ENCODE assay signal across 11 cellular contexts in genomic region chr11:117928818-117929567, GRCh38. TPM values are rescaled to one million over a fixed set of nuclear protein-coding genes. Genes with fewer than 3 reads are reported as not detected.
DNase-seq lines count a peak whose midpoint lies in the region; ATAC-seq, FAIRE-seq and TF ChIP-seq lines count a peak whose summit lies in the region.
"Had no signal": no experiment of that assay in that cellular context is flagged by ENCODE, and none has a peak within 500 bp of the region (broad histone marks: within the 10 kb centered on the region; RNA-seq: fewer than 3 reads in every experiment).

Gene TMPRSS13 (minus strand): TSS chr11:117929402. CDS start chr11:117929307, 95 bp downstream.

- peaks cover 49% of the 10 kb centered on the region for H3K4me1 ChIP-seq in Caco-2

- peaks cover 62% of the 10 kb centered on the region for H3K4me1 Mint-ChIP-seq in Caco-2 (ENCODE audit: low read depth, unreplicated experiment)
- H3K4me1 Mint-ChIP-seq in natural killer cell treated with Interleukin-12 subunit alpha and Interleukin-12 subunit beta and Interleukin-15 and Interleukin-18, amount 100 ng/mL, for 72 hours (ENCODE audit: low read depth in 2 of 2) = peaks cover 48 to 53% of the 10 kb centered on the region in 2 donors

- CTCF ChIA-PET in Caco-2 (lab: Charles Lee) = interaction anchor here (0.7 to 2.2 kb wide), 8 partner anchors 11 to 124 kb away, joined by 3 to 36 read pairs (median 4); no protein-coding TSS in a partner anchor

- H3K4me3 Mint-ChIP-seq in Caco-2 (ENCODE audit: unreplicated experiment) = peak within 1 kb of the TSS; percentile 93
- H3K4me3 Mint-ChIP-seq in natural killer cell treated with Interleukin-12 subunit alpha and Interleukin-12 subunit beta and Interleukin-15 and Interleukin-18, amount 100 ng/mL, for 72 hours = peak within 1 kb of the TSS; percentile 73
- H3K4me3 Mint-ChIP-seq: activated B cell treated with CpG ODN at 0.5 μM for 24 hours had no signal

- peak; percentile 92 to 94 for DNase-seq in Caco-2
- no peak for DNase-seq in Jurkat, Clone E6-1 (ENCODE audit: low read depth, low spot score)
- DNase-seq in bronchial epithelial cell (ENCODE audit: low read depth) = peak; percentile 91
- DNase-seq in natural killer cell treated with Interleukin-12 subunit alpha and Interleukin-12 subunit beta and Interleukin-15 and Interleukin-18, amount 100 ng/mL, for 72 hours (ENCODE audit: low spot score) = no peak
- no peak for DNase-seq in NCI-H146 treated with DMSO at 0.1 percent for 48 hours (lab: John Stamatoyannopoulos, UW; ENCODE audit: unreplicated experiment)
- no peak for DNase-seq in glomerular visceral epithelial cell (ENCODE audit: extremely low spot score)
- no peak for DNase-seq in superior temporal gyrus (ENCODE audit: extremely low spot score)
- DNase-seq: activated B cell treated with CpG ODN at 0.5 μM for 24 hours, KBM-7 had no signal

- peak within 1 kb of the TSS; percentile 32 for H3K4me3 ChIP-seq in Caco-2 (ENCODE audit: low read depth, low read length)
- peak within 1 kb of the TSS; percentile 33 for H3K4me3 ChIP-seq in Jurkat, Clone E6-1 (ENCODE audit: low read length)
- H3K4me3 ChIP-seq in bronchial epithelial cell (ENCODE audit: low read depth, low read length) = peak within 1 kb of the TSS; percentile 42

- peak within 1 kb of the TSS; percentile 99 for H3K27ac Mint-ChIP-seq in Caco-2 (ENCODE audit: unreplicated experiment)
- peak within 1 kb of the TSS; percentile 66 to 90 for H3K27ac Mint-ChIP-seq in natural killer cell treated with Interleukin-12 subunit alpha and Interleukin-12 subunit beta and Interleukin-15 and Interleukin-18, amount 100 ng/mL, for 72 hours

- POLR2A ChIA-PET in Caco-2 (lab: Charles Lee) = interaction anchor here (0.6 to 2.1 kb wide), 4 partner anchors 11 to 598 kb away, joined by 3 to 6 read pairs (median 5); no protein-coding TSS in a partner anchor

- ATAC-seq in natural killer cell treated with Interleukin-12 subunit alpha and Interleukin-12 subunit beta and Interleukin-15 and Interleukin-18, amount 100 ng/mL, for 72 hours = no peak
- ATAC-seq in HG03565 (IDR thresholded peaks at IDR 0.05; ENCODE audit: unreplicated experiment) = no peak

- peak; percentile 18 for FAIRE-seq in bronchial epithelial cell (lab: Jason Lieb, UNC)

- peaks cover 12% of the 10 kb centered on the region for H3K36me3 Mint-ChIP-seq in Caco-2 (ENCODE audit: insufficient read depth, unreplicated experiment)
- H3K36me3 Mint-ChIP-seq in natural killer cell treated with Interleukin-12 subunit alpha and Interleukin-12 subunit beta and Interleukin-15 and Interleukin-18, amount 100 ng/mL, for 72 hours = no peaks in the 10 kb centered on the region

- H3K27me3 ChIP-seq in Caco-2 (replicated peaks; ENCODE audit: control insufficient read depth, insufficient read depth, low read length) = no peaks in the 10 kb centered on the region
- no peaks in the 10 kb centered on the region for H3K27me3 ChIP-seq in bronchial epithelial cell (ENCODE audit: control insufficient read depth, insufficient read depth, low read length)

- H3K9me3 Mint-ChIP-seq in Caco-2 (ENCODE audit: unreplicated experiment) = no peaks in the 10 kb centered on the region
- no peaks in the 10 kb centered on the region for H3K9me3 Mint-ChIP-seq in natural killer cell treated with Interleukin-12 subunit alpha and Interleukin-12 subunit beta and Interleukin-15 and Interleukin-18, amount 100 ng/mL, for 72 hours
- H3K9me3 Mint-ChIP-seq: activated B cell treated with CpG ODN at 0.5 μM for 24 hours had no signal

- no peaks in the 10 kb centered on the region for H3K9me3 ChIP-seq in Caco-2

- intact Hi-C loops in Caco-2 (cut with micrococcal nuclease; ENCODE audit: unreplicated experiment) = loop anchor here (1.0 kb wide), 3 partner anchors 11 to 22 kb away; no protein-coding TSS in a partner anchor

- H3K36me3 ChIP-seq in Caco-2 (ENCODE audit: control insufficient read depth, insufficient read depth, low read length) (no peaks in the 10 kb centered on the region), bronchial epithelial cell (ENCODE audit: control insufficient read depth, insufficient read depth, low read length) (no peaks in the 10 kb centered on the region)

- TSS peak; percentile 75 for BruUV-seq in Caco-2 (replicated peaks; lab: Mats Ljungman, UMichigan)

- TF ChIP-seq CTCF in Caco-2 (IDR thresholded peaks at IDR 0.05; ENCODE audit: insufficient read depth in 1 of 2, low read depth in 1 of 2, low read length in 1 of 2, severe bottlenecking in 1 of 2, unreplicated experiment in 1 of 2) = peak; percentile 58 to 74
- peak; percentile 48 for TF ChIP-seq CTCF in bronchial epithelial cell (IDR thresholded peaks at IDR 0.05; ENCODE audit: insufficient read depth, low read length, severe bottlenecking)

- no peaks in the 10 kb centered on the region for H3K27me3 Mint-ChIP-seq in Caco-2 (ENCODE audit: insufficient read depth, unreplicated experiment)
- H3K27me3 Mint-ChIP-seq in natural killer cell treated with Interleukin-12 subunit alpha and Interleukin-12 subunit beta and Interleukin-15 and Interleukin-18, amount 100 ng/mL, for 72 hours = no peaks in the 10 kb centered on the region

RNA-seq across cellular contexts. Expression of gene TMPRSS13, which starts in this region (rescaled TPM):
- 40.8 and 53.1 TPM in 2 replicates for total RNA-seq in Caco-2 (2022)
- not detected for polyA plus RNA-seq in Jurkat, Clone E6-1 (2012; ENCODE audit: insufficient read depth, insufficient read length)
- 0.53 and 11.5 TPM in 2 replicates for total RNA-seq in bronchial epithelial cell
- under 1 TPM; 0.19 to 0.36 TPM for total RNA-seq in natural killer cell treated with Interleukin-12 subunit alpha and Interleukin-12 subunit beta and Interleukin-15 and Interleukin-18, amount 100 ng/mL, for 72 hours
- total RNA-seq: pulmonary artery endothelial cell had no signal

Comparison
In these comparisons a context has a peak if more than half of its experiments do, and no peak if none do; other contexts are left out.
1. DNase-seq: peak in Caco-2 (2 of 2) and bronchial epithelial cell (single experiment); none in Jurkat, Clone E6-1 (single experiment), natural killer cell treated with Interleukin-12 subunit alpha and Interleukin-12 subunit beta and Interleukin-15 and Interleukin-18, amount 100 ng/mL, for 72 hours (single experiment), NCI-H146 treated with DMSO at 0.1 percent for 48 hours (single experiment), glomerular visceral epithelial cell (single experiment) and superior temporal gyrus (single experiment).
2. Peak in every context shown above with its lines, with median percentiles within 50 percentile points of each other: H3K4me3 ChIP-seq.